1 cellular context compared by ENCODE assay signal in genomic region chr16:79758615-79759346, GRCh38.
A peak's percentile ranks its signal among the peaks of the same experiment; 100 is the strongest.
TF ChIP-seq lines count a peak whose summit lies in the region.

No MANE protein-coding gene starts in this region.

TF ChIP-seq in HepG2, 621 proteins besides CTCF, POLR2A, EP300 and RAD21 (continued from another document):
- TF ChIP-seq AHDC1 (CRISPR knock-in tag; IDR thresholded peaks at IDR 0.05; ENCODE audit: borderline replicate concordance) (0 out of 2 replicates have a peak, but pooled peaks have one; percentile 19), GFI1 (CRISPR knock-in tag; IDR thresholded peaks at IDR 0.05; ENCODE audit: borderline replicate concordance) (no peak), FOSL2 (CRISPR knock-in tag; IDR thresholded peaks at IDR 0.05) (peak; percentile 66), ZNF510 (CRISPR knock-in tag; IDR thresholded peaks at IDR 0.05; ENCODE audit: low read depth) (no peak), TBX3 (IDR thresholded peaks at IDR 0.05; ENCODE audit: borderline replicate concordance) (peak; percentile 22; the same call in 1 of the 2 replicates), SOX13 (IDR thresholded peaks at IDR 0.05) (no peak), SOX13 (CRISPR knock-in tag; conservative IDR thresholded peaks at IDR 0.05 in 1 of 2, IDR thresholded peaks at IDR 0.05 in 1 of 2) (peak in 1 of 2 experiments; percentile 37; a peak in 1 of 4 replicates), ZBTB2 (CRISPR knock-in tag; IDR thresholded peaks at IDR 0.05; ENCODE audit: low read depth) (no peak), SOX6 (IDR thresholded peaks at IDR 0.05) (no peak), SOX6 (CRISPR knock-in tag; IDR thresholded peaks at IDR 0.05) (0 out of 2 replicates have a peak, but pooled peaks have one; percentile 14), ARID3A (IDR thresholded peaks at IDR 0.05; ENCODE audit: low read depth, low read length) (0 out of 2 replicates have a peak, but pooled peaks have one; percentile 24), JUND (CRISPR knock-in tag; IDR thresholded peaks at IDR 0.05) (peak; percentile 50; the same call in 1 of the 2 replicates), SOX5 (CRISPR knock-in tag; IDR thresholded peaks at IDR 0.05; ENCODE audit: borderline replicate concordance) (peak; percentile 48; the same call in 1 of the 2 replicates)
